22 cellular contexts compared by ENCODE assay signal in genomic region chr9:75700252-75700640, GRCh38.
A peak's percentile ranks its signal among the peaks of the same experiment; 100 is the strongest.
DNase-seq lines count a peak whose midpoint lies in the region; ATAC-seq and TF ChIP-seq lines count a peak whose summit lies in the region.
"Had no signal": no experiment of that assay in that cellular context is flagged by ENCODE, and none has a peak within 500 bp of the region (broad histone marks: within the 10 kb centered on the region; RNA-seq: fewer than 3 reads in every experiment).

No MANE protein-coding gene starts in this region.

- peaks cover 0 to 10% (median 4%) of the 10 kb centered on the region in 12 donors for H3K4me1 ChIP-seq in heart left ventricle
- peaks cover 4% of the 10 kb centered on the region for H3K4me1 ChIP-seq in right cardiac atrium (ENCODE audit: control insufficient read depth, insufficient read depth, low read length)
- H3K4me1 ChIP-seq in parathyroid adenoma = peaks cover 4% of the 10 kb centered on the region
- H3K4me1 ChIP-seq: A549, BE2C had no signal

- H3K27ac ChIP-seq in heart left ventricle = peak overlapping the region in 9 of 12 donors; percentile 17 to 66 (median 42)
- no peak overlapping the region for H3K27ac ChIP-seq in right cardiac atrium (ENCODE audit: low read length)
- H3K27ac ChIP-seq in parathyroid adenoma = no peak overlapping the region
- H3K27ac ChIP-seq: A549; BLaER1 treated with 17β-estradiol and CSF1 and Interleukin-3, amounts not matched to agents 10 nM and 100 nM had no signal

- no peaks in the 10 kb centered on the region for H3K27me3 ChIP-seq in heart left ventricle
- H3K27me3 ChIP-seq in right cardiac atrium (ENCODE audit: control insufficient read depth, insufficient read depth) = no peaks in the 10 kb centered on the region
- no peaks in the 10 kb centered on the region for H3K27me3 ChIP-seq in parathyroid adenoma (ENCODE audit: control insufficient read depth, insufficient read depth, low read length)
- H3K27me3 ChIP-seq in MG63 = no peaks in the 10 kb centered on the region
- H3K27me3 ChIP-seq: BE2C; BLaER1 treated with 17β-estradiol and CSF1 and Interleukin-3, amounts not matched to agents 10 nM and 100 nM had no signal

- TF ChIP-seq POLR2A in heart left ventricle (IDR thresholded peaks at IDR 0.05) = no peak

- TF ChIP-seq CTCF in heart left ventricle (IDR thresholded peaks at IDR 0.05) (no peak), parathyroid adenoma (IDR thresholded peaks at IDR 0.05) (no peak)

- H3K4me3 ChIP-seq in heart left ventricle = no peak overlapping the region
- H3K4me3 ChIP-seq in right cardiac atrium (ENCODE audit: low read length) = no peak overlapping the region
- H3K4me3 ChIP-seq in parathyroid adenoma (ENCODE audit: low read depth, low read length) = no peak overlapping the region
- no peak overlapping the region for H3K4me3 ChIP-seq in MG63
- H3K4me3 ChIP-seq: A549; BLaER1 treated with 17β-estradiol and CSF1 and Interleukin-3, amounts not matched to agents 10 nM and 100 nM; GM12878; GM23338 had no signal

- DNase-seq in Right ventricle myocardium inferior (ENCODE audit: missing footprints) (no peak), cardiac septum (ENCODE audit: low spot score) (no peak), heart left ventricle (no peak), right cardiac atrium (no peak), MG63 (no peak)
- DNase-seq: 8988T; ACHN; AML-193; BE2C; CD4-positive, alpha-beta T cell; CD8-positive, alpha-beta memory T cell; DMS 273 treated with DMSO at 0.1 percent for 48 hours; DMS79; EL; GDM1; H9 had no signal

- no peak overlapping the region for H3K9ac ChIP-seq in parathyroid adenoma
- H3K9ac ChIP-seq: BLaER1 treated with 17β-estradiol and CSF1 and Interleukin-3, amounts not matched to agents 10 nM and 100 nM had no signal

- H3K9me3 ChIP-seq in heart left ventricle (peaks cover 0 to 2% (median 0%) of the 10 kb centered on the region in 12 donors), right cardiac atrium (ENCODE audit: control insufficient read depth, low read length) (no peaks in the 10 kb centered on the region), parathyroid adenoma (ENCODE audit: control insufficient read depth, low read length) (no peaks in the 10 kb centered on the region), MG63 (no peaks in the 10 kb centered on the region)
- H3K9me3 ChIP-seq: A549, BE2C had no signal

- H3K4me2 ChIP-seq in parathyroid adenoma (ENCODE audit: low read length) = no peak overlapping the region
- H3K4me2 ChIP-seq: A549; BLaER1 treated with 17β-estradiol and CSF1 and Interleukin-3, amounts not matched to agents 10 nM and 100 nM; GM23338 had no signal

- peak overlapping the region; percentile 25 for H2AFZ ChIP-seq in parathyroid adenoma
- H2AFZ ChIP-seq: GM23338 had no signal

- H3K36me3 ChIP-seq in heart left ventricle = no peaks in the 10 kb centered on the region
- no peaks in the 10 kb centered on the region for H3K36me3 ChIP-seq in parathyroid adenoma (ENCODE audit: control insufficient read depth, insufficient read depth, low read length)
- H3K36me3 ChIP-seq in MG63 = no peaks in the 10 kb centered on the region
- H3K36me3 ChIP-seq: BE2C; BLaER1 treated with 17β-estradiol and CSF1 and Interleukin-3, amounts not matched to agents 10 nM and 100 nM had no signal

- 32 to 47% (median 39%) methylated on average over 1 of the region's 1 CpG for WGBS in heart left ventricle, 4 donors
- WGBS in right cardiac atrium = 41% methylated on average over 1 of the region's 1 CpG

- no peaks in the 10 kb centered on the region for H3K79me2 ChIP-seq in parathyroid adenoma

- intact Hi-C loops in Right ventricle myocardium inferior (cut with DNase I) = no loop called here
- intact Hi-C loops in cardiac septum (cut with DNase I) = no loop called here
- intact Hi-C loops in heart left ventricle (cut with DNase I) = no loop called here
- intact Hi-C loops in right cardiac atrium (cut with DNase I) = no loop called here

- peak; percentile 88 for ATAC-seq in Right ventricle myocardium inferior
- peak; percentile 75 to 97 (median 91) for ATAC-seq in heart left ventricle
- ATAC-seq in right cardiac atrium = no peak
- ATAC-seq: A549, GM12878, GM23338, HCT116 had no signal

Comparison
In these comparisons a context has a peak if more than half of its experiments do, and no peak if none do; other contexts are left out.
1. ATAC-seq: peak in Right ventricle myocardium inferior (single experiment) and heart left ventricle (4 of 4); none in right cardiac atrium (0 of 2).
2. H3K27ac ChIP-seq: peak in heart left ventricle (9 of 12); none in right cardiac atrium (single experiment) and parathyroid adenoma (single experiment).